8 cellular contexts compared by ENCODE assay signal in genomic region chr19:38898788-38899446, GRCh38. TPM values are rescaled to one million over a fixed set of nuclear protein-coding genes. Genes with fewer than 3 reads are reported as not detected.
DNase-seq lines count a peak whose midpoint lies in the region; ATAC-seq and TF ChIP-seq lines count a peak whose summit lies in the region.

No MANE protein-coding gene starts in this region.

- peaks cover 5% of the 10 kb centered on the region for H3K36me3 ChIP-seq in mucosa of descending colon (ENCODE audit: low read depth)

- no peaks in the 10 kb centered on the region for H3K9me3 ChIP-seq in mucosa of descending colon

- peak overlapping the region; percentile 87 for H3K4me3 ChIP-seq in GM12865 (ENCODE audit: low read depth, low read length)
- peak overlapping the region; percentile 71 for H3K4me3 ChIP-seq in mucosa of descending colon

- TF ChIP-seq CTCF in GM12865 (IDR thresholded peaks at IDR 0.05; ENCODE audit: insufficient read depth, low read depth, low read length, missing control alignments) (no peak), mucosa of descending colon (IDR thresholded peaks at IDR 0.05) (no peak)

- peaks cover 15% of the 10 kb centered on the region for H3K4me1 ChIP-seq in mucosa of descending colon (ENCODE audit: low read depth)

- ATAC-seq in mucosa of descending colon (peak; percentile 2), HG03045 (IDR thresholded peaks at IDR 0.05; ENCODE audit: unreplicated experiment) (no peak)

- intact Hi-C loops in mucosa of descending colon (cut with DNase I, micrococcal nuclease) (no loop called here), posterior cingulate gyrus (cut with DNase I) (loop anchor here (1.0 to 2.0 kb wide), 2 partner anchors 32 to 47 kb away; partner anchors contain the start of genes MRPS12 and SARS2)

- DNase-seq in GM12865 (ENCODE audit: low read depth) (peak; percentile 46), NCI-H69 (lab: John Stamatoyannopoulos, UW) (peak; percentile 50), dermis blood vessel endothelial cell (peak; percentile 45), mucosa of descending colon (no peak), posterior cingulate gyrus (no peak), NCI-H1436 treated with DMSO at 0.1 percent for 48 hours (lab: John Stamatoyannopoulos, UW) (no peak), NCI-H774 (lab: John Stamatoyannopoulos, UW) (no peak)

RNA-seq across cellular contexts. Expression of gene SIRT2, which starts 0.5 kb away (rescaled TPM):
- 118 and 122 TPM in 2 replicates for total RNA-seq in dermis blood vessel endothelial cell
- total RNA-seq in mucosa of descending colon = 10 to 100 TPM; 32.3 to 67.2 (median 35.8) TPM

RNA-seq across cellular contexts. Expression of gene NFKBIB, which starts 0.9 kb away (rescaled TPM):
- total RNA-seq in dermis blood vessel endothelial cell (10.9 and 21.0 TPM in 2 replicates), mucosa of descending colon (10 to 100 TPM; 29.9 to 37.2 (median 30.9) TPM)

RNA-seq across cellular contexts. Expression of gene CCER2, which starts 13.1 kb away (rescaled TPM):
- total RNA-seq in dermis blood vessel endothelial cell (not detected in 2 replicates), mucosa of descending colon (under 1 TPM; 0.41 to 0.55 (median 0.41) TPM)

RNA-seq across cellular contexts. Expression of gene RINL, which starts 20.8 kb away (rescaled TPM):
- 8.3 and 17.5 TPM in 2 replicates for total RNA-seq in dermis blood vessel endothelial cell
- 1 to 10 TPM; 3.8 to 5.4 (median 5.2) TPM for total RNA-seq in mucosa of descending colon

RNA-seq across cellular contexts. Expression of gene SARS2, which starts 31.6 kb away (rescaled TPM):
- 16.7 and 22.2 TPM in 2 replicates for total RNA-seq in dermis blood vessel endothelial cell
- 10 to 100 TPM; 20.4 to 32.4 (median 21.8) TPM for total RNA-seq in mucosa of descending colon

Comparison
In these comparisons a context has a peak if more than half of its experiments do, and no peak if none do; other contexts are left out.
1. DNase-seq: peak in GM12865 (single experiment), NCI-H69 (single experiment) and dermis blood vessel endothelial cell (single experiment); none in mucosa of descending colon (0 of 3), posterior cingulate gyrus (0 of 10), NCI-H1436 treated with DMSO at 0.1 percent for 48 hours (single experiment) and NCI-H774 (single experiment).